In genomic region chr4:47744843-47745382, GRCh38 we compare ENCODE assay signal across 1 cellular context.
TF ChIP-seq lines count a peak whose summit lies in the region.

No MANE protein-coding gene starts in this region.

TF ChIP-seq in A549, 52 proteins besides CTCF, POLR2A, EP300 and RAD21 (continued from another document):
- TF ChIP-seq HES2 (IDR thresholded peaks at IDR 0.05) (no peak), ZSCAN20 (CRISPR knock-in tag; IDR thresholded peaks at IDR 0.05) (no peak), NR3C1 (IDR thresholded peaks at IDR 0.05) (no peak), BCL3 (IDR thresholded peaks at IDR 0.05) (no peak), HOXB5 (CRISPR knock-in tag; IDR thresholded peaks at IDR 0.05) (no peak), RNF2 (IDR thresholded peaks at IDR 0.05; ENCODE audit: borderline replicate concordance, low read depth) (no peak), CEBPB (IDR thresholded peaks at IDR 0.05) (no peak), FOSB (CRISPR knock-in tag; IDR thresholded peaks at IDR 0.05) (no peak)
